8 cellular contexts compared by ENCODE assay signal in genomic region chr7:90244565-90244908, GRCh38. TPM values are rescaled to one million over a fixed set of nuclear protein-coding genes. Genes with fewer than 3 reads are reported as not detected.
DNase-seq lines count a peak whose midpoint lies in the region; ATAC-seq and TF ChIP-seq lines count a peak whose summit lies in the region.

No MANE protein-coding gene starts in this region.

- no peaks in the 10 kb centered on the region for H3K9me3 ChIP-seq in SJSA1 (replicated peaks)

- H3K27ac ChIP-seq in SJSA1 (no peak overlapping the region), caudate nucleus (ENCODE audit: low read depth, low read length) (no peak overlapping the region)

- DNase-seq in SJSA1 (ENCODE audit: low read depth in 1 of 2, low spot score in 2 of 2) (no peak), foreskin fibroblast (no peak), skeletal muscle cell (ENCODE audit: low read depth) (no peak), SK-N-DZ (ENCODE audit: low spot score) (no peak), caudate nucleus (lab: John Stamatoyannopoulos, UW) (no peak)

- H3K4me3 ChIP-seq in SJSA1 = peak overlapping the region; percentile 57
- H3K4me3 ChIP-seq in foreskin fibroblast (ENCODE audit: low read depth in 1 of 2, low read length in 2 of 2) = peak overlapping the region; percentile 66 to 92
- peak overlapping the region; percentile 85 for H3K4me3 ChIP-seq in skeletal muscle cell (ENCODE audit: low read depth, low read length)

- peaks cover 2% of the 10 kb centered on the region; the same call in 1 of the 2 replicates for H3K27me3 ChIP-seq in SJSA1 (replicated peaks)

- TF ChIP-seq CTCF in foreskin fibroblast (IDR thresholded peaks at IDR 0.05; ENCODE audit: low read depth, low read length) = no peak

- no peaks in the 10 kb centered on the region for H3K36me3 ChIP-seq in SJSA1

- H3K4me1 ChIP-seq in SJSA1 (replicated peaks) = peaks cover 9% of the 10 kb centered on the region

- ATAC-seq in GM21360 (IDR thresholded peaks at IDR 0.05; ENCODE audit: unreplicated experiment) (peak; percentile 4), GM19397 (IDR thresholded peaks at IDR 0.05; ENCODE audit: unreplicated experiment) (no peak), HG03135 (IDR thresholded peaks at IDR 0.05; ENCODE audit: unreplicated experiment) (no peak)

RNA-seq across cellular contexts. Expression of gene CFAP69, which starts 0.4 kb away (rescaled TPM):
- 0.21 TPM in 1 of 2 replicates, not detected in the other for total RNA-seq in SJSA1 (2014; rRNA removed; shearing (Covaris generic))
- polyA plus RNA-seq in SK-N-DZ (2014; cell fraction: cytosol; rRNA removed) = 0.24 TPM in 1 of 2 replicates, not detected in the other
- polyA plus RNA-seq in SK-N-DZ (2014; cell fraction: nucleus; rRNA removed) = 1.2 and 7.0 TPM in 2 replicates

RNA-seq across cellular contexts. Expression of gene STEAP2, which starts 33.0 kb away (rescaled TPM):
- total RNA-seq in SJSA1 (2014; rRNA removed; shearing (Covaris generic)) = 2.4 and 3.3 TPM in 2 replicates
- 0.34 and 1.5 TPM in 2 replicates for polyA plus RNA-seq in SK-N-DZ (2014; cell fraction: cytosol; rRNA removed)
- 0.43 and 0.72 TPM in 2 replicates for polyA plus RNA-seq in SK-N-DZ (2014; cell fraction: nucleus; rRNA removed)
